Comparison of ENCODE assay signal across 31 cellular contexts in genomic region chr3:189401196-189401595, GRCh38.
DNase-seq lines count a peak whose midpoint lies in the region; ATAC-seq, FAIRE-seq and TF ChIP-seq lines count a peak whose summit lies in the region.
"Had no signal": no experiment of that assay in that cellular context is flagged by ENCODE, and none has a peak within 500 bp of the region (broad histone marks: within the 10 kb centered on the region; RNA-seq: fewer than 3 reads in every experiment).

No MANE protein-coding gene starts in this region.

- no peaks in the 10 kb centered on the region for H3K9me3 ChIP-seq in kidney (ENCODE audit: control insufficient read depth in 1 of 2, low read length in 2 of 2)
- H3K9me3 ChIP-seq: A549; BE2C; BLaER1; BLaER1 treated with 17β-estradiol and CSF1 and Interleukin-3, amounts not matched to agents 10 nM and 100 nM; Caco-2 had no signal

- no peak overlapping the region for H3K4me3 ChIP-seq in kidney (ENCODE audit: low read length in 2 of 2)
- H3K4me3 ChIP-seq: A549; BLaER1; BLaER1 treated with 17β-estradiol and CSF1 and Interleukin-3, amounts not matched to agents 10 nM and 100 nM had no signal

- no peaks in the 10 kb centered on the region for H3K36me3 ChIP-seq in kidney (ENCODE audit: control insufficient read depth in 1 of 2, insufficient read depth in 2 of 2, low read length in 2 of 2)
- H3K36me3 ChIP-seq: BE2C; BLaER1; BLaER1 treated with 17β-estradiol and CSF1 and Interleukin-3, amounts not matched to agents 10 nM and 100 nM had no signal

- no peak for ATAC-seq in GM19351 (IDR thresholded peaks at IDR 0.05; ENCODE audit: unreplicated experiment)
- ATAC-seq: A549; CD8-positive, alpha-beta T cell had no signal

- no peak for TF ChIP-seq RAD21 in Ishikawa (IDR thresholded peaks at IDR 0.05; ENCODE audit: low read depth)

- FAIRE-seq in kidney (lab: Jason Lieb, UNC) = no peak
- FAIRE-seq: A204.1, A549, D721Med had no signal

- H3K9ac ChIP-seq in kidney (ENCODE audit: low read length in 2 of 2) = no peak overlapping the region
- H3K9ac ChIP-seq: BLaER1; BLaER1 treated with 17β-estradiol and CSF1 and Interleukin-3, amounts not matched to agents 10 nM and 100 nM had no signal

- intact Hi-C loops in kidney (cut with DNase I) = no loop called here

- no peak for TF ChIP-seq CTCF in kidney (IDR thresholded peaks at IDR 0.05; ENCODE audit: borderline replicate concordance, extremely low read depth, insufficient read depth)

- no peaks in the 10 kb centered on the region for H3K4me1 ChIP-seq in kidney (ENCODE audit: control insufficient read depth in 1 of 2, insufficient read depth in 1 of 2, low read depth in 1 of 2, low read length in 2 of 2)
- H3K4me1 ChIP-seq: A549; BE2C; BLaER1; BLaER1 treated with 17β-estradiol and CSF1 and Interleukin-3, amounts not matched to agents 10 nM and 100 nM; Caco-2 had no signal

- TF ChIP-seq EP300 in Ishikawa (IDR thresholded peaks at IDR 0.05; ENCODE audit: borderline replicate concordance) = no peak

- DNase-seq in NCI-H69 (lab: John Stamatoyannopoulos, UW) (peak; percentile 44), kidney (no peak)
- DNase-seq: 8988T; ACHN; AML-193; BE2C; C1 segment of cervical spinal cord; Caco-2; Calu3; CD4-positive, alpha-beta memory T cell; CD4-positive, alpha-beta T cell; CD4-positive, CD25-positive, alpha-beta regulatory T cell; CD8-positive, alpha-beta memory T cell; CD8-positive, alpha-beta T cell; COR-L47; DMS 273 treated with DMSO at 0.1 percent for 48 hours; DMS153; DMS53; DMS79; DMS79 treated with DMSO at 0.1 percent for 48 hours; DND-41; EL had no signal

- no peak overlapping the region for H3K27ac ChIP-seq in kidney (ENCODE audit: low read depth in 2 of 2, low read length in 2 of 2)
- H3K27ac ChIP-seq: 22Rv1; A549; BLaER1; BLaER1 treated with 17β-estradiol and CSF1 and Interleukin-3, amounts not matched to agents 10 nM and 100 nM; C4-2B had no signal

TF ChIP-seq in Ishikawa, 13 proteins besides CTCF, POLR2A, EP300 and RAD21:
- TF ChIP-seq MAX (IDR thresholded peaks at IDR 0.05) = no peak
- peak; percentile 74 for TF ChIP-seq NFIC (IDR thresholded peaks at IDR 0.05)
- peak; percentile 67; the same call in 1 of the 2 replicates for TF ChIP-seq FOXM1 (IDR thresholded peaks at IDR 0.05; ENCODE audit: borderline replicate concordance, low read depth)
- TF ChIP-seq TEAD4 (IDR thresholded peaks at IDR 0.05) = peak; percentile 29; the same call in 1 of the 2 replicates
- no peak for TF ChIP-seq USF1 (IDR thresholded peaks at IDR 0.05)
TF ChIP-seq in Ishikawa: peak in this region for 3.
